18 cellular contexts compared by ENCODE assay signal in genomic region chr1:66250075-66250474, GRCh38.
A peak's percentile ranks its signal among the peaks of the same experiment; 100 is the strongest.
DNase-seq lines count a peak whose midpoint lies in the region; ATAC-seq and TF ChIP-seq lines count a peak whose summit lies in the region.
"Had no signal": no experiment of that assay in that cellular context is flagged by ENCODE, and none has a peak within 500 bp of the region (broad histone marks: within the 10 kb centered on the region; RNA-seq: fewer than 3 reads in every experiment).

No MANE protein-coding gene starts in this region.

- H3K27me3 ChIP-seq in vagina = no peaks in the 10 kb centered on the region
- H3K27me3 ChIP-seq: SJSA1 had no signal

- no peak for TF ChIP-seq POLR2A in vagina (IDR thresholded peaks at IDR 0.05)

- H3K4me1 ChIP-seq in vagina = peaks cover 10% of the 10 kb centered on the region

- no peak overlapping the region for H3K4me3 ChIP-seq in vagina
- H3K4me3 ChIP-seq: SJSA1 had no signal

- no peaks in the 10 kb centered on the region for H3K36me3 Mint-ChIP-seq in natural killer cell treated with Interleukin-12 subunit alpha and Interleukin-12 subunit beta and Interleukin-15 and Interleukin-18, amount 100 ng/mL, for 72 hours
- H3K36me3 Mint-ChIP-seq in natural killer cell = no peaks in the 10 kb centered on the region
- no peaks in the 10 kb centered on the region for H3K36me3 Mint-ChIP-seq in T-helper 17 cell (ENCODE audit: low read depth)
- H3K36me3 Mint-ChIP-seq in glutamatergic neuron (ENCODE audit: unreplicated experiment) = no peaks in the 10 kb centered on the region
- H3K36me3 Mint-ChIP-seq in activated CD8-positive, alpha-beta memory T cell treated with anti-CD3 and anti-CD28 coated beads, Interleukin-2, amount 10 ng/mL, durations not matched to agents 7 days and 5 days = peaks cover 1% of the 10 kb centered on the region

- H3K9me3 ChIP-seq in T-helper 17 cell (ENCODE audit: control insufficient read depth, low read length, poor library complexity, severe bottlenecking) (no peaks in the 10 kb centered on the region), vagina (no peaks in the 10 kb centered on the region)
- H3K9me3 ChIP-seq: SJSA1 had no signal

- H3K27me3 Mint-ChIP-seq in natural killer cell treated with Interleukin-12 subunit alpha and Interleukin-12 subunit beta and Interleukin-15 and Interleukin-18, amount 100 ng/mL, for 72 hours = peaks cover 0 to 2% of the 10 kb centered on the region in 2 donors
- H3K27me3 Mint-ChIP-seq in natural killer cell (ENCODE audit: low read depth in 2 of 2) = no peaks in the 10 kb centered on the region
- H3K27me3 Mint-ChIP-seq in T-helper 17 cell = no peaks in the 10 kb centered on the region
- peaks cover 2% of the 10 kb centered on the region for H3K27me3 Mint-ChIP-seq in glutamatergic neuron (ENCODE audit: unreplicated experiment)
- H3K27me3 Mint-ChIP-seq in activated CD8-positive, alpha-beta memory T cell treated with anti-CD3 and anti-CD28 coated beads, Interleukin-2, amount 10 ng/mL, durations not matched to agents 7 days and 5 days = no peaks in the 10 kb centered on the region

- no peak for DNase-seq in natural killer cell treated with Interleukin-12 subunit alpha and Interleukin-12 subunit beta and Interleukin-15 and Interleukin-18, amount 100 ng/mL, for 72 hours (ENCODE audit: low spot score)
- no peak for DNase-seq in natural killer cell
- no peak for DNase-seq in T-helper 17 cell
- no peak for DNase-seq in glutamatergic neuron
- no peak for DNase-seq in vagina (ENCODE audit: extremely low spot score in 2 of 2)
- no peak for DNase-seq in HuH-7.5 (ENCODE audit: low spot score)
- no peak for DNase-seq in activated CD8-positive, alpha-beta memory T cell treated with anti-CD3 and anti-CD28 coated beads, Interleukin-2, amount 10 ng/mL, durations not matched to agents 7 days and 5 days
- no peak for DNase-seq in NCI-H446 treated with DMSO at 0.1 percent for 48 hours (lab: John Stamatoyannopoulos, UW)
- DNase-seq: C1 segment of cervical spinal cord, KBM-7, MM.1S, NCI-H2029, NCI-H2227 treated with DMSO at 0.1 percent for 48 hours, NCI-H510A, NCI-H69, Right ventricle myocardium superior, RPMI8226 had no signal

- CTCF ChIA-PET in activated CD8-positive, alpha-beta memory T cell treated with anti-CD3 and anti-CD28 coated beads, Interleukin-2, amount 10 ng/mL, durations not matched to agents 7 days and 5 days (lab: Charles Lee) = interaction anchor here (0.7 to 20.4 kb wide), 6 partner anchors 22 to 253 kb away, joined by 3 to 406 read pairs (median 6); no protein-coding TSS in a partner anchor

- H3K36me3 ChIP-seq in vagina = no peaks in the 10 kb centered on the region
- H3K36me3 ChIP-seq: SJSA1 had no signal

- H3K9me3 Mint-ChIP-seq in natural killer cell treated with Interleukin-12 subunit alpha and Interleukin-12 subunit beta and Interleukin-15 and Interleukin-18, amount 100 ng/mL, for 72 hours = no peaks in the 10 kb centered on the region
- H3K9me3 Mint-ChIP-seq in natural killer cell = no peaks in the 10 kb centered on the region
- H3K9me3 Mint-ChIP-seq in glutamatergic neuron (ENCODE audit: unreplicated experiment) = no peaks in the 10 kb centered on the region
- no peaks in the 10 kb centered on the region for H3K9me3 Mint-ChIP-seq in activated CD8-positive, alpha-beta memory T cell treated with anti-CD3 and anti-CD28 coated beads, Interleukin-2, amount 10 ng/mL, durations not matched to agents 7 days and 5 days (ENCODE audit: low read depth)

- peak overlapping the region; percentile 74 for H3K4me3 Mint-ChIP-seq in natural killer cell treated with Interleukin-12 subunit alpha and Interleukin-12 subunit beta and Interleukin-15 and Interleukin-18, amount 100 ng/mL, for 72 hours
- H3K4me3 Mint-ChIP-seq in natural killer cell (no peak overlapping the region), T-helper 17 cell (peak overlapping the region; percentile 25), glutamatergic neuron (ENCODE audit: unreplicated experiment) (peak overlapping the region; percentile 67)
- H3K4me3 Mint-ChIP-seq in activated CD8-positive, alpha-beta memory T cell treated with anti-CD3 and anti-CD28 coated beads, Interleukin-2, amount 10 ng/mL, durations not matched to agents 7 days and 5 days = no peak overlapping the region

- intact Hi-C loops in natural killer cell (cut with micrococcal nuclease) (no loop called here), vagina (cut with DNase I) (loop anchor here (10.0 kb wide), 1 partner anchor 475 kb away; no protein-coding TSS in a partner anchor)

- ATAC-seq in natural killer cell treated with Interleukin-12 subunit alpha and Interleukin-12 subunit beta and Interleukin-15 and Interleukin-18, amount 100 ng/mL, for 72 hours = no peak
- ATAC-seq in natural killer cell (no peak), T-helper 17 cell (no peak)
- ATAC-seq in activated CD8-positive, alpha-beta memory T cell treated with anti-CD3 and anti-CD28 coated beads, Interleukin-2, amount 10 ng/mL, durations not matched to agents 7 days and 5 days = no peak

- TF ChIP-seq CTCF in natural killer cell (IDR thresholded peaks at IDR 0.05) (no peak), glutamatergic neuron (IDR thresholded peaks at IDR 0.05; ENCODE audit: partially characterized antibody, unreplicated experiment) (no peak), vagina (IDR thresholded peaks at IDR 0.05) (no peak)

- peak overlapping the region; percentile 0 for H3K27ac ChIP-seq in vagina
- H3K27ac ChIP-seq: SJSA1 had no signal

- H3K4me1 Mint-ChIP-seq in natural killer cell treated with Interleukin-12 subunit alpha and Interleukin-12 subunit beta and Interleukin-15 and Interleukin-18, amount 100 ng/mL, for 72 hours (ENCODE audit: low read depth in 2 of 2) = peaks cover 28 to 64% of the 10 kb centered on the region in 2 donors
- peaks cover 4% of the 10 kb centered on the region in 2 donors for H3K4me1 Mint-ChIP-seq in natural killer cell
- peaks cover 51% of the 10 kb centered on the region for H3K4me1 Mint-ChIP-seq in T-helper 17 cell
- H3K4me1 Mint-ChIP-seq in glutamatergic neuron (ENCODE audit: low read depth, unreplicated experiment) = peaks cover 25% of the 10 kb centered on the region
- peaks cover 75% of the 10 kb centered on the region for H3K4me1 Mint-ChIP-seq in activated CD8-positive, alpha-beta memory T cell treated with anti-CD3 and anti-CD28 coated beads, Interleukin-2, amount 10 ng/mL, durations not matched to agents 7 days and 5 days

- peak overlapping the region; percentile 18 to 75 for H3K27ac Mint-ChIP-seq in natural killer cell treated with Interleukin-12 subunit alpha and Interleukin-12 subunit beta and Interleukin-15 and Interleukin-18, amount 100 ng/mL, for 72 hours
- H3K27ac Mint-ChIP-seq in natural killer cell = no peak overlapping the region
- peak overlapping the region; percentile 49 for H3K27ac Mint-ChIP-seq in T-helper 17 cell
- no peak overlapping the region for H3K27ac Mint-ChIP-seq in glutamatergic neuron (ENCODE audit: unreplicated experiment)
- no peak overlapping the region for H3K27ac Mint-ChIP-seq in activated CD8-positive, alpha-beta memory T cell treated with anti-CD3 and anti-CD28 coated beads, Interleukin-2, amount 10 ng/mL, durations not matched to agents 7 days and 5 days

Comparison
In these comparisons a context has a peak if more than half of its experiments do, and no peak if none do; other contexts are left out.
1. H3K27ac Mint-ChIP-seq: peak in natural killer cell treated with Interleukin-12 subunit alpha and Interleukin-12 subunit beta and Interleukin-15 and Interleukin-18, amount 100 ng/mL, for 72 hours (2 of 2) and T-helper 17 cell (single experiment); none in natural killer cell (0 of 2), glutamatergic neuron (single experiment) and activated CD8-positive, alpha-beta memory T cell treated with anti-CD3 and anti-CD28 coated beads, Interleukin-2, amount 10 ng/mL, durations not matched to agents 7 days and 5 days (single experiment).
2. H3K4me3 Mint-ChIP-seq: peak in natural killer cell treated with Interleukin-12 subunit alpha and Interleukin-12 subunit beta and Interleukin-15 and Interleukin-18, amount 100 ng/mL, for 72 hours (single experiment), T-helper 17 cell (single experiment) and glutamatergic neuron (single experiment); none in natural killer cell (single experiment) and activated CD8-positive, alpha-beta memory T cell treated with anti-CD3 and anti-CD28 coated beads, Interleukin-2, amount 10 ng/mL, durations not matched to agents 7 days and 5 days (single experiment).